9 cellular contexts compared by ENCODE assay signal in the genomic region with DNA sequence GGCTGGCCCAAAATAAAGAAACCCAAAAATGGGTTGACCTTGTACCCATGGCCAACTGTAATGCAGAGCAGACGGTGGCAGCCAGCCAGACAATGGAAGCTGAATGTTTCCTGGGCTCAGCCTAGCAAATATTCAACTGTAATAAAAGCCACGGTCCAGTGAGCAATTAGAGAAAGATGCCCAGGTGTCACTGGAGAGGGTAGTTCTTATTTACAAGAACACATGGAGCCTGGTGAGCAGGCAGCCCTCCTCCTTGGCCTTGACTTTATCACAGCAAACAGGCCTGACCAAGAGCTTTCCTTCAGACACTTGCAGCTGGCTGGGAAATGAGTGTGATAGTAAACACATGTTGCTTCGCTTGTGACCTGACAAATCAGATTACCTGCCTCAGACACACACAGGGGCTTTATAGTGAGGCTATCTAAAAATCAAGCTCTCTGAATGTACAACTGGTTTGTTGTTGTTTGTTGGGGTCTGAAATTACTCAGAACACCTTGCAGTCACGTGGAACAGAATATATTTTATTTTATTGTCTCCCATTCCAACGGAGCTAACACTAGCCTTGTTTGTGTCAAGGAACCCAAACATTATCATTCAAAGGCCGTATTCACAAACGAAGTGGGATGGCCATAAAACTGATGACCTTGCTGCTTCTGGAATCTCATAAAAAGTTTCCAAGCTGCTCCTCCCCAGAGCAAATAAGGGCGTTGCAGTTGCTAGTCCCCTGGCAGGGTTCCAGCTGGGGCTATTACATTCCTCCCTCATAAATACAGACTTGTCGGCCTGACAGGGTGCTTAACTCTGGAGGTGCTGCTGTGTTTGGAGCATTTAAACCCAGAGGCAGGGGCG.
A peak's percentile ranks its signal among the peaks of the same experiment; 100 is the strongest.
DNase-seq lines count a peak whose midpoint lies in the region; ATAC-seq, FAIRE-seq and TF ChIP-seq lines count a peak whose summit lies in the region.
"Had no signal": no experiment of that assay in that cellular context is flagged by ENCODE, and none has a peak within 500 bp of the region (broad histone marks: within the 10 kb centered on the region; RNA-seq: fewer than 3 reads in every experiment).

No MANE protein-coding gene starts in this region.

- WGBS in spleen, 5 donors: 42 to 63% (median 57%) methylated on average over 10 of the region's 10 CpGs

- H3K36me3 ChIP-seq in RWPE2 (ENCODE audit: low read depth): no peaks in the 10 kb centered on the region
- no peaks in the 10 kb centered on the region for H3K36me3 ChIP-seq in spleen

- intact Hi-C loops in Right ventricle myocardium inferior (cut with DNase I): loop anchor here (5.0 kb wide), 1 partner anchor 286 kb away; no protein-coding TSS in a partner anchor
- intact Hi-C loops in cardiac septum (cut with DNase I): loop anchor here (5.0 to 10.0 kb wide), 3 partner anchors 163 to 286 kb away; a partner anchor contains a TSS
- intact Hi-C loops in left cardiac atrium (cut with DNase I): no loop called here
- intact Hi-C loops in spleen (cut with DNase I; ENCODE audit: low total_unique reads): no loop called here

- no peaks in the 10 kb centered on the region for H3K27me3 ChIP-seq in RWPE2 (ENCODE audit: insufficient read depth, poor library complexity, severe bottlenecking)
- no peaks in the 10 kb centered on the region for H3K27me3 ChIP-seq in spleen (replicated peaks in 1 of 7)

- peak overlapping the region; percentile 83 for H3K27ac ChIP-seq in RWPE2 (ENCODE audit: poor library complexity, severe bottlenecking)
- peak overlapping the region in 7 of 8 donors; percentile 30 to 79 (median 59) for H3K27ac ChIP-seq in spleen

- DNase-seq in Right ventricle myocardium inferior (ENCODE audit: missing footprints): peak; percentile 73
- no peak for DNase-seq in cardiac septum (ENCODE audit: low spot score)
- peak; percentile 90 for DNase-seq in RWPE2 (ENCODE audit: low spot score)
- DNase-seq in left cardiac atrium: peak; percentile 89
- DNase-seq in spleen: no peak
- no peak for DNase-seq in frontal cortex (ENCODE audit: low spot score in 2 of 2)
- no peak for DNase-seq in activated CD4-positive, alpha-beta T cell treated with anti-CD3 and anti-CD28 coated beads, Interleukin-2, amount 50 U/mL, for 1 hour
- DNase-seq: CD4-positive, CD25-positive, alpha-beta regulatory T cell had no signal

- TF ChIP-seq CTCF in RWPE2 (IDR thresholded peaks at IDR 0.05; ENCODE audit: poor library complexity, severe bottlenecking) (no peak), spleen (IDR thresholded peaks at IDR 0.05 in 8 of 11, conservative IDR thresholded peaks at IDR 0.05 in 3 of 11) (no peak)

- ATAC-seq in Right ventricle myocardium inferior: peak; percentile 74
- peak; percentile 93 for ATAC-seq in RWPE2 (ENCODE audit: low read depth)
- ATAC-seq in left cardiac atrium: peak; percentile 85 to 89
- ATAC-seq in GM18498 (IDR thresholded peaks at IDR 0.05; ENCODE audit: unreplicated experiment): no peak

- no peak for FAIRE-seq in frontal cortex (lab: Jason Lieb, UNC)

- H3K4me1 ChIP-seq in RWPE2 (ENCODE audit: insufficient read depth, poor library complexity, severe bottlenecking) (peaks cover 15% of the 10 kb centered on the region), spleen (peaks cover 3 to 63% (median 18%) of the 10 kb centered on the region in 6 donors)

- H3K9me3 ChIP-seq in RWPE2 (ENCODE audit: severe bottlenecking) (no peaks in the 10 kb centered on the region), spleen (no peaks in the 10 kb centered on the region)

- H3K4me3 ChIP-seq in RWPE2 (ENCODE audit: severe bottlenecking) (no peak overlapping the region), spleen (no peak overlapping the region)

- no peak for TF ChIP-seq POLR2A in spleen (IDR thresholded peaks at IDR 0.05)

Comparison
In these comparisons a context has a peak if more than half of its experiments do, and no peak if none do; other contexts are left out.
1. DNase-seq: peak in Right ventricle myocardium inferior (single experiment), RWPE2 (single experiment) and left cardiac atrium (single experiment); none in cardiac septum (single experiment), spleen (single experiment), frontal cortex (0 of 2) and activated CD4-positive, alpha-beta T cell treated with anti-CD3 and anti-CD28 coated beads, Interleukin-2, amount 50 U/mL, for 1 hour (single experiment).
2. intact Hi-C loops: an anchor here in Right ventricle myocardium inferior (5.0 kb wide) and cardiac septum (5.0 to 10.0 kb wide); none called in left cardiac atrium and spleen.